1 cellular context compared by ENCODE assay signal in the genomic region with DNA sequence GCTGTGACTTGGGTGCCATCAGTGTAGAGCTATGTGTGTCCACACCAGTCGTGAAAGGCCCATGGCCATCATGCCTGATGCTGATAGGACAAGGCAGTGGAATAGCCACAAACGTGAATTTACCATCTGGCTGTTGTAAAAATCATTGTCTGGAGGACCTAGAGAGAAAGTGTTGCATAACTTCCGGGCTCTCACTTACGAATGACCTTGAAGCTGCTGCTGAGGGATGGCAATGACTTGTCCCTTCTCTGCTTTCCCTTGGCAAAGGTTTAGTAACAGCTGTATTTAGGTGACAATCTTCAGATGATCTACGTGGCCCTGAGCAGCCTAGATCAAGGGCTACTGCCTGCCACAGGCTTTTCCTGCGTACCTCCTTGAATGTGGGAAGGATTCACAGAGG.
TF ChIP-seq lines count a peak whose summit lies in the region.

No MANE protein-coding gene starts in this region.

TF ChIP-seq in HepG2, 621 proteins besides CTCF, POLR2A, EP300 and RAD21:
- 0 out of 2 replicates have a peak, but pooled peaks have one; percentile 24 for TF ChIP-seq REPIN1 (CRISPR knock-in tag; IDR thresholded peaks at IDR 0.05; ENCODE audit: borderline replicate concordance, low read depth)
- TF ChIP-seq, protein P1, sequence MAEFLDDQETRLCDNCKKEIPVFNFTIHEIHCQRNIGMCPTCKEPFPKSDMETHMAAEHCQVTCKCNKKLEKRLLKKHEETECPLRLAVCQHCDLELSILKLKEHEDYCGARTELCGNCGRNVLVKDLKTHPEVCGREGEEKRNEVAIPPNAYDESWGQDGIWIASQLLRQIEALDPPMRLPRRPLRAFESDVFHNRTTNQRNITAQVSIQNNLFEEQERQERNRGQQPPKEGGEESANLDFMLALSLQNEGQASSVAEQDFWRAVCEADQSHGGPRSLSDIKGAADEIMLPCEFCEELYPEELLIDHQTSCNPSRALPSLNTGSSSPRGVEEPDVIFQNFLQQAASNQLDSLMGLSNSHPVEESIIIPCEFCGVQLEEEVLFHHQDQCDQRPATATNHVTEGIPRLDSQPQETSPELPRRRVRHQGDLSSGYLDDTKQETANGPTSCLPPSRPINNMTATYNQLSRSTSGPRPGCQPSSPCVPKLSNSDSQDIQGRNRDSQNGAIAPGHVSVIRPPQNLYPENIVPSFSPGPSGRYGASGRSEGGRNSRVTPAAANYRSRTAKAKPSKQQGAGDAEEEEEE (CRISPR knock-in tag; IDR thresholded peaks at IDR 0.05; ENCODE audit: borderline replicate concordance): no peak
- TF ChIP-seq FOSL2 (CRISPR knock-in tag; IDR thresholded peaks at IDR 0.05): peak; percentile 11; the same call in 1 of the 2 replicates
- TF ChIP-seq CEBPG (CRISPR knock-in tag; IDR thresholded peaks at IDR 0.05): peak; percentile 81
- TF ChIP-seq, protein P2, sequence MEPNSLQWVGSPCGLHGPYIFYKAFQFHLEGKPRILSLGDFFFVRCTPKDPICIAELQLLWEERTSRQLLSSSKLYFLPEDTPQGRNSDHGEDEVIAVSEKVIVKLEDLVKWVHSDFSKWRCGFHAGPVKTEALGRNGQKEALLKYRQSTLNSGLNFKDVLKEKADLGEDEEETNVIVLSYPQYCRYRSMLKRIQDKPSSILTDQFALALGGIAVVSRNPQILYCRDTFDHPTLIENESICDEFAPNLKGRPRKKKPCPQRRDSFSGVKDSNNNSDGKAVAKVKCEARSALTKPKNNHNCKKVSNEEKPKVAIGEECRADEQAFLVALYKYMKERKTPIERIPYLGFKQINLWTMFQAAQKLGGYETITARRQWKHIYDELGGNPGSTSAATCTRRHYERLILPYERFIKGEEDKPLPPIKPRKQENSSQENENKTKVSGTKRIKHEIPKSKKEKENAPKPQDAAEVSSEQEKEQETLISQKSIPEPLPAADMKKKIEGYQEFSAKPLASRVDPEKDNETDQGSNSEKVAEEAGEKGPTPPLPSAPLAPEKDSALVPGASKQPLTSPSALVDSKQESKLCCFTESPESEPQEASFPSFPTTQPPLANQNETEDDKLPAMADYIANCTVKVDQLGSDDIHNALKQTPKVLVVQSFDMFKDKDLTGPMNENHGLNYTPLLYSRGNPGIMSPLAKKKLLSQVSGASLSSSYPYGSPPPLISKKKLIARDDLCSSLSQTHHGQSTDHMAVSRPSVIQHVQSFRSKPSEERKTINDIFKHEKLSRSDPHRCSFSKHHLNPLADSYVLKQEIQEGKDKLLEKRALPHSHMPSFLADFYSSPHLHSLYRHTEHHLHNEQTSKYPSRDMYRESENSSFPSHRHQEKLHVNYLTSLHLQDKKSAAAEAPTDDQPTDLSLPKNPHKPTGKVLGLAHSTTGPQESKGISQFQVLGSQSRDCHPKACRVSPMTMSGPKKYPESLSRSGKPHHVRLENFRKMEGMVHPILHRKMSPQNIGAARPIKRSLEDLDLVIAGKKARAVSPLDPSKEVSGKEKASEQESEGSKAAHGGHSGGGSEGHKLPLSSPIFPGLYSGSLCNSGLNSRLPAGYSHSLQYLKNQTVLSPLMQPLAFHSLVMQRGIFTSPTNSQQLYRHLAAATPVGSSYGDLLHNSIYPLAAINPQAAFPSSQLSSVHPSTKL (CRISPR knock-in tag; IDR thresholded peaks at IDR 0.05): peak; percentile 50
- TF ChIP-seq SOX6 (IDR thresholded peaks at IDR 0.05): no peak
- peak; percentile 47 for TF ChIP-seq SOX6 (CRISPR knock-in tag; IDR thresholded peaks at IDR 0.05)
- TF ChIP-seq, protein P3, sequence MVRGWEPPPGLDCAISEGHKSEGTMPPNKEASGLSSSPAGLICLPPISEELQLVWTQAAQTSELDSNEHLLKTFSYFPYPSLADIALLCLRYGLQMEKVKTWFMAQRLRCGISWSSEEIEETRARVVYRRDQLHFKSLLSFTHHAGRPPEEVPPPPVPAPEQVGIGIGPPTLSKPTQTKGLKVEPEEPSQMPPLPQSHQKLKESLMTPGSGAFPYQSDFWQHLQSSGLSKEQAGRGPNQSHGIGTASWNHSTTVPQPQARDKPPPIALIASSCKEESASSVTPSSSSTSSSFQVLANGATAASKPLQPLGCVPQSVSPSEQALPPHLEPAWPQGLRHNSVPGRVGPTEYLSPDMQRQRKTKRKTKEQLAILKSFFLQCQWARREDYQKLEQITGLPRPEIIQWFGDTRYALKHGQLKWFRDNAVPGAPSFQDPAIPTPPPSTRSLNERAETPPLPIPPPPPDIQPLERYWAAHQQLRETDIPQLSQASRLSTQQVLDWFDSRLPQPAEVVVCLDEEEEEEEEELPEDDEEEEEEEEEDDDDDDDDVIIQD (CRISPR knock-in tag; IDR thresholded peaks at IDR 0.05; ENCODE audit: low read depth): 0 out of 2 replicates have a peak, but pooled peaks have one; percentile 17
- TF ChIP-seq, protein P4, sequence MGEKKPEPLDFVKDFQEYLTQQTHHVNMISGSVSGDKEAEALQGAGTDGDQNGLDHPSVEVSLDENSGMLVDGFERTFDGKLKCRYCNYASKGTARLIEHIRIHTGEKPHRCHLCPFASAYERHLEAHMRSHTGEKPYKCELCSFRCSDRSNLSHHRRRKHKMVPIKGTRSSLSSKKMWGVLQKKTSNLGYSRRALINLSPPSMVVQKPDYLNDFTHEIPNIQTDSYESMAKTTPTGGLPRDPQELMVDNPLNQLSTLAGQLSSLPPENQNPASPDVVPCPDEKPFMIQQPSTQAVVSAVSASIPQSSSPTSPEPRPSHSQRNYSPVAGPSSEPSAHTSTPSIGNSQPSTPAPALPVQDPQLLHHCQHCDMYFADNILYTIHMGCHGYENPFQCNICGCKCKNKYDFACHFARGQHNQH (CRISPR knock-in tag; IDR thresholded peaks at IDR 0.05): peak; percentile 26; the same call in 1 of the 2 replicates
- TF ChIP-seq, protein P5, sequence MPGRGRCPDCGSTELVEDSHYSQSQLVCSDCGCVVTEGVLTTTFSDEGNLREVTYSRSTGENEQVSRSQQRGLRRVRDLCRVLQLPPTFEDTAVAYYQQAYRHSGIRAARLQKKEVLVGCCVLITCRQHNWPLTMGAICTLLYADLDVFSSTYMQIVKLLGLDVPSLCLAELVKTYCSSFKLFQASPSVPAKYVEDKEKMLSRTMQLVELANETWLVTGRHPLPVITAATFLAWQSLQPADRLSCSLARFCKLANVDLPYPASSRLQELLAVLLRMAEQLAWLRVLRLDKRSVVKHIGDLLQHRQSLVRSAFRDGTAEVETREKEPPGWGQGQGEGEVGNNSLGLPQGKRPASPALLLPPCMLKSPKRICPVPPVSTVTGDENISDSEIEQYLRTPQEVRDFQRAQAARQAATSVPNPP (CRISPR knock-in tag; IDR thresholded peaks at IDR 0.05): 0 out of 2 replicates have a peak, but pooled peaks have one; percentile 5
- peak; percentile 40; the same call in 1 of the 2 replicates for TF ChIP-seq GABPB1 (CRISPR knock-in tag; IDR thresholded peaks at IDR 0.05)
- peak; percentile 81 for TF ChIP-seq ETV5 (CRISPR knock-in tag; IDR thresholded peaks at IDR 0.05; ENCODE audit: borderline replicate concordance)
- TF ChIP-seq POLR2G (IDR thresholded peaks at IDR 0.05; ENCODE audit: low read depth, low read length): 0 out of 2 replicates have a peak, but pooled peaks have one; percentile 37
- 0 out of 2 replicates have a peak, but pooled peaks have one; percentile 20 for TF ChIP-seq POLR2AphosphoS5 (IDR thresholded peaks at IDR 0.05; ENCODE audit: low read depth, low read length)
- TF ChIP-seq ZNF326 (CRISPR knock-in tag; IDR thresholded peaks at IDR 0.05; ENCODE audit: borderline replicate concordance): peak; percentile 78; the same call in 1 of the 2 replicates
- TF ChIP-seq GABPA (IDR thresholded peaks at IDR 0.05; ENCODE audit: low read depth, low read length): no peak
- TF ChIP-seq GABPA (CRISPR knock-in tag; IDR thresholded peaks at IDR 0.05; ENCODE audit: low read depth): peak; percentile 44
- no peak for TF ChIP-seq THYN1 (CRISPR knock-in tag; IDR thresholded peaks at IDR 0.05; ENCODE audit: borderline replicate concordance, low read depth)
- TF ChIP-seq PHF5A (CRISPR knock-in tag; IDR thresholded peaks at IDR 0.05; ENCODE audit: low read depth, unreplicated experiment): peak; percentile 35
- no peak for TF ChIP-seq SMC3 (IDR thresholded peaks at IDR 0.05; ENCODE audit: low read length)
- TF ChIP-seq HMG20A (CRISPR knock-in tag; IDR thresholded peaks at IDR 0.05; ENCODE audit: borderline replicate concordance): peak; percentile 36; the same call in 1 of the 2 replicates
- no peak for TF ChIP-seq THAP11 (CRISPR knock-in tag; IDR thresholded peaks at IDR 0.05)
- 0 out of 2 replicates have a peak, but pooled peaks have one; percentile 23 for TF ChIP-seq ERF (CRISPR knock-in tag; IDR thresholded peaks at IDR 0.05)
- TF ChIP-seq, protein P6, sequence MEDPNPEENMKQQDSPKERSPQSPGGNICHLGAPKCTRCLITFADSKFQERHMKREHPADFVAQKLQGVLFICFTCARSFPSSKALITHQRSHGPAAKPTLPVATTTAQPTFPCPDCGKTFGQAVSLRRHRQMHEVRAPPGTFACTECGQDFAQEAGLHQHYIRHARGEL (CRISPR knock-in tag; IDR thresholded peaks at IDR 0.05): no peak
- TF ChIP-seq BCL6 (CRISPR knock-in tag; IDR thresholded peaks at IDR 0.05): peak; percentile 32; the same call in 1 of the 2 replicates
- peak; percentile 76 for TF ChIP-seq GATAD2A (CRISPR knock-in tag; IDR thresholded peaks at IDR 0.05)
- no peak for TF ChIP-seq POLR2AphosphoS2 (IDR thresholded peaks at IDR 0.05; ENCODE audit: low read depth, low read length)
- peak; percentile 67; the same call in 1 of the 2 replicates for TF ChIP-seq CEBPB (IDR thresholded peaks at IDR 0.05; ENCODE audit: borderline replicate concordance, low read depth, low read length)
- peak; percentile 100 for TF ChIP-seq RBM22 (optimal IDR thresholded peaks at IDR 0.05; ENCODE audit: low read length)
- TF ChIP-seq, protein P7, sequence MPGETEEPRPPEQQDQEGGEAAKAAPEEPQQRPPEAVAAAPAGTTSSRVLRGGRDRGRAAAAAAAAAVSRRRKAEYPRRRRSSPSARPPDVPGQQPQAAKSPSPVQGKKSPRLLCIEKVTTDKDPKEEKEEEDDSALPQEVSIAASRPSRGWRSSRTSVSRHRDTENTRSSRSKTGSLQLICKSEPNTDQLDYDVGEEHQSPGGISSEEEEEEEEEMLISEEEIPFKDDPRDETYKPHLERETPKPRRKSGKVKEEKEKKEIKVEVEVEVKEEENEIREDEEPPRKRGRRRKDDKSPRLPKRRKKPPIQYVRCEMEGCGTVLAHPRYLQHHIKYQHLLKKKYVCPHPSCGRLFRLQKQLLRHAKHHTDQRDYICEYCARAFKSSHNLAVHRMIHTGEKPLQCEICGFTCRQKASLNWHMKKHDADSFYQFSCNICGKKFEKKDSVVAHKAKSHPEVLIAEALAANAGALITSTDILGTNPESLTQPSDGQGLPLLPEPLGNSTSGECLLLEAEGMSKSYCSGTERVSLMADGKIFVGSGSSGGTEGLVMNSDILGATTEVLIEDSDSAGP (CRISPR knock-in tag; IDR thresholded peaks at IDR 0.05; ENCODE audit: borderline replicate concordance): no peak
- peak; percentile 36; the same call in 1 of the 2 replicates for TF ChIP-seq POGZ (CRISPR knock-in tag; IDR thresholded peaks at IDR 0.05)
TF ChIP-seq in HepG2: peak in this region for 22.
